Comparison of ENCODE assay signal across 8 cellular contexts in the genomic region with DNA sequence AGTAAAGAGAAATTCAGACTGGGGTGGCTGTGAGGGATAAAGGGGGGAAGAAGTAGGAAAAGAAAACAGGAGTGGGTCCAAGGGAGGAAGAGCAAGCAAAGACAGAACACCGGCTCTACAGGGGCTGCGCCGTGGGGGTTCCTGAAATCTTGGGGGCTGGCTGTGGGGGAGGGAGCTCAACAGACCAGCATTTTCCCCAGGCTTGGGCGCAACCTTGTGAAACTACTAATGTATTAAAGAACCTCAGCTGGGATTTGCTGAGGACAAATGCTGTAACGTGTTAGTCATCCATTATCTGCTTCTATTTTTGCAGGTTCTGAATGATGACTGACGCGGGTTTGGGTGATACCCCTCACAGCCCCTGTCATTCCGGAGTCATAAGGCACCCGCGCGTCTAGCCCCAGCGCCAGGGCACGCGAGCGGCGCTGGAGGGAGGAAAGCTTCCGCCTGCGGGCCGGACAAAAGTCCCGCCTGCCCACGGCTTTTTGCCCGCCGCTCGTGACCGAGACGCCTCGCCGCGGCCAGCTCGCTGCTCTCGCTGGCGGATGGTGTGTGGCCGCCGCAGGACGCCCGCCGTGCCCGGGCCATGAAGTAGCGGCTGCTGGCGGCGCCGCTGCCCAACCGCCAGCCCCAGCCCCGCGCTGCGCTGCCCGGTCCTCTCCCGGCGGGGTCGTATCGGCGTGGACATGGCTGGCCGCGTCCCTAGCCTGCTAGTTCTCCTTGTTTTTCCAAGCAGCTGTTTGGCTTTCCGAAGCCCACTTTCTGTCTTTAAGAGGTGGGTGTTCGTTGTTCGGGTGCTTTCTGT.
A peak's percentile ranks its signal among the peaks of the same experiment; 100 is the strongest.
DNase-seq lines count a peak whose midpoint lies in the region; ATAC-seq and TF ChIP-seq lines count a peak whose summit lies in the region.

No MANE protein-coding gene starts in this region.

- no peaks in the 10 kb centered on the region for H3K9me3 Mint-ChIP-seq in CD8-positive, alpha-beta T cell

- TF ChIP-seq CTCF in CD8-positive, alpha-beta T cell (IDR thresholded peaks at IDR 0.05), result no peak
- no peak for TF ChIP-seq CTCF in RWPE2 (IDR thresholded peaks at IDR 0.05; ENCODE audit: poor library complexity, severe bottlenecking)
- no peak for TF ChIP-seq CTCF in ascending aorta (IDR thresholded peaks at IDR 0.05)

- H3K4me1 ChIP-seq in CD8-positive, alpha-beta T cell (ENCODE audit: insufficient read depth, low read length), result peaks cover 10% of the 10 kb centered on the region
- peaks cover 9% of the 10 kb centered on the region for H3K4me1 ChIP-seq in RWPE2 (ENCODE audit: insufficient read depth, poor library complexity, severe bottlenecking)
- peaks cover 0 to 37% of the 10 kb centered on the region in 2 donors for H3K4me1 ChIP-seq in ascending aorta
- H3K4me1 ChIP-seq in right cardiac atrium (ENCODE audit: control insufficient read depth, insufficient read depth, low read length), result no peaks in the 10 kb centered on the region
- peaks cover 3 to 17% of the 10 kb centered on the region in 2 donors for H3K4me1 ChIP-seq in aorta (ENCODE audit: control insufficient read depth in 1 of 2, insufficient read depth in 2 of 2, low read length in 2 of 2)

- peak in 5 of 7 experiments; percentile 21 to 53 (median 31) for DNase-seq in CD8-positive, alpha-beta T cell
- peak; percentile 55 for DNase-seq in RWPE2 (ENCODE audit: low spot score)
- DNase-seq in ascending aorta (ENCODE audit: low spot score in 2 of 2), result peak; percentile 34 to 85
- DNase-seq in right cardiac atrium, result peak; percentile 82 to 93 (median 90)
- DNase-seq in posterior cingulate gyrus, result peak; percentile 22 to 92 (median 51)
- peak; percentile 83 to 92 for DNase-seq in aorta

- WGBS in right cardiac atrium, result under 1% methylated on average over 57 of the region's 57 CpGs
- 0% methylated on average over 57 of the region's 57 CpGs for WGBS in aorta, 2 donors

- ATAC-seq in CD8-positive, alpha-beta T cell, result peak; percentile 87
- ATAC-seq in GM19438 (IDR thresholded peaks at IDR 0.05; ENCODE audit: low read depth, unreplicated experiment) (peak; percentile 70), HG03457 (IDR thresholded peaks at IDR 0.05; ENCODE audit: unreplicated experiment) (peak; percentile 67), RWPE2 (ENCODE audit: low read depth) (peak; percentile 86), right cardiac atrium (peak; percentile 95 to 97), aorta (ENCODE audit: low FRiP score) (peak; percentile 89)

- POLR2A ChIA-PET in CD8-positive, alpha-beta T cell (lab: Charles Lee), result interaction anchor here (1.3 kb wide), 1 partner anchor 11 kb away, joined by 4 read pairs; no protein-coding TSS in a partner anchor

- H3K4me1 Mint-ChIP-seq in CD8-positive, alpha-beta T cell (ENCODE audit: low read depth), result peaks cover 13% of the 10 kb centered on the region

- intact Hi-C loops in CD8-positive, alpha-beta T cell (cut with DNase I, micrococcal nuclease), result no loop called here
- intact Hi-C loops in ascending aorta (cut with DNase I) (loop anchor here (1.0 to 10.0 kb wide), 5 partner anchors 43 to 109 kb away; no protein-coding TSS in a partner anchor), right cardiac atrium (cut with DNase I) (loop anchor here in 3 of 4 donors (2.0 to 10.0 kb wide), 6 partner anchors 45 to 271 kb away; no protein-coding TSS in a partner anchor), posterior cingulate gyrus (cut with DNase I) (loop anchor here (10.0 kb wide), 1 partner anchor 111 kb away; a partner anchor contains a TSS), aorta (cut with DNase I) (loop anchor here (5.0 to 10.0 kb wide), 6 partner anchors 47 to 169 kb away; a partner anchor contains a TSS)

- H3K4me3 ChIP-seq in CD8-positive, alpha-beta T cell (ENCODE audit: low read depth, low read length), result peak overlapping the region; percentile 55
- H3K4me3 ChIP-seq in RWPE2 (ENCODE audit: severe bottlenecking) (peak overlapping the region; percentile 50), ascending aorta (peak overlapping the region; percentile 71 to 73), right cardiac atrium (ENCODE audit: low read length) (peak overlapping the region; percentile 87), aorta (ENCODE audit: low read length in 2 of 2) (peak overlapping the region; percentile 66 to 79)

- CTCF ChIA-PET in CD8-positive, alpha-beta T cell (lab: Charles Lee), result interaction anchor here (1.0 to 3.1 kb wide), 2 partner anchors 85 to 261 kb away, joined by 3 to 6 read pairs; no protein-coding TSS in a partner anchor

- no peaks in the 10 kb centered on the region for H3K36me3 ChIP-seq in CD8-positive, alpha-beta T cell (ENCODE audit: insufficient read depth, low read length)
- peaks cover 22% of the 10 kb centered on the region for H3K36me3 ChIP-seq in RWPE2 (ENCODE audit: low read depth)
- H3K36me3 ChIP-seq in ascending aorta, result no peaks in the 10 kb centered on the region
- peaks cover 0 to 2% of the 10 kb centered on the region in 2 donors for H3K36me3 ChIP-seq in aorta (ENCODE audit: control insufficient read depth in 1 of 2, insufficient read depth in 2 of 2, low read length in 1 of 2)

- no peaks in the 10 kb centered on the region for H3K9me3 ChIP-seq in CD8-positive, alpha-beta T cell (ENCODE audit: low read length)
- H3K9me3 ChIP-seq in RWPE2 (ENCODE audit: severe bottlenecking) (no peaks in the 10 kb centered on the region), ascending aorta (no peaks in the 10 kb centered on the region), right cardiac atrium (ENCODE audit: control insufficient read depth, low read length) (no peaks in the 10 kb centered on the region), aorta (ENCODE audit: control insufficient read depth, low read length) (no peaks in the 10 kb centered on the region)

- no peak overlapping the region for H3K27ac Mint-ChIP-seq in CD8-positive, alpha-beta T cell

- peaks cover 23% of the 10 kb centered on the region for H3K27me3 Mint-ChIP-seq in CD8-positive, alpha-beta T cell (ENCODE audit: low read depth)

- H3K27ac ChIP-seq in CD8-positive, alpha-beta T cell (ENCODE audit: low read depth, low read length), result no peak overlapping the region
- H3K27ac ChIP-seq in RWPE2 (ENCODE audit: poor library complexity, severe bottlenecking) (peak overlapping the region; percentile 0), ascending aorta (peak overlapping the region; percentile 92 to 96), right cardiac atrium (ENCODE audit: low read length) (peak overlapping the region; percentile 98), aorta (ENCODE audit: low read depth in 1 of 2, low read length in 2 of 2) (peak overlapping the region; percentile 74 to 96)

- H3K4me3 Mint-ChIP-seq in CD8-positive, alpha-beta T cell, result peak overlapping the region; percentile 74

- peaks cover 21% of the 10 kb centered on the region for H3K27me3 ChIP-seq in CD8-positive, alpha-beta T cell (ENCODE audit: insufficient read depth, low read length)
- H3K27me3 ChIP-seq in RWPE2 (ENCODE audit: insufficient read depth, poor library complexity, severe bottlenecking), result no peaks in the 10 kb centered on the region
- no peaks in the 10 kb centered on the region for H3K27me3 ChIP-seq in ascending aorta
- no peaks in the 10 kb centered on the region for H3K27me3 ChIP-seq in right cardiac atrium (ENCODE audit: control insufficient read depth, insufficient read depth)
- H3K27me3 ChIP-seq in aorta (ENCODE audit: control insufficient read depth in 1 of 2, insufficient read depth in 2 of 2, low read length in 1 of 2), result no peaks in the 10 kb centered on the region

- peaks cover 15% of the 10 kb centered on the region for H3K36me3 Mint-ChIP-seq in CD8-positive, alpha-beta T cell

Comparison
In these comparisons a context has a peak if more than half of its experiments do, and no peak if none do; other contexts are left out.
1. DNase-seq: peak in every context shown above with its lines; median percentile 90 in right cardiac atrium; 88 in aorta; 60 in ascending aorta; 55 in RWPE2; 51 in posterior cingulate gyrus; 31 in CD8-positive, alpha-beta T cell.
2. intact Hi-C loops: an anchor here in ascending aorta (1.0 to 10.0 kb wide), right cardiac atrium (2.0 to 10.0 kb wide), posterior cingulate gyrus (10.0 kb wide) and aorta (5.0 to 10.0 kb wide); none called in CD8-positive, alpha-beta T cell.